Comparison of ENCODE assay signal across 1 cellular context in the genomic region with DNA sequence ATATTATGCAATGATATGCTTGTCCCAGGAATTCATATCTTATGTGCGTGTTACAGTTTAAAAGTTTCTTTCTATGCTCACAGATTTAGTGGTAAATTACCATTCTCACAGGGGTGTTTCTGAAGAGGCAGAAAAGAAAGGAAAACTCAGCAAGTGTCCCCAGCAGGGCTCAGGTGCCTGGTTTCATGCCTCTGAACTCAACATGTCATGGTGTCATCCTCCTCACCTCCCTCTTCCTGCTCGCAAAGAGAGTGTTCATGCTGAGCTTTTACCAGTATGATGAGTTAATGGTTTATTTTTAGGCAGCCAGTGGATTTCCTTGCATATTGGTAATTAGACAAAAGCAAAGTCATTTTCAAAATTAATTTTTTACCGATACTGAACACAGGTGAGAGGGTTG.
TF ChIP-seq lines count a peak whose summit lies in the region.

No MANE protein-coding gene starts in this region.

TF ChIP-seq in GM23338, 12 proteins besides CTCF, POLR2A, EP300 and RAD21 (continued from another document):
- no peak for TF ChIP-seq ZNF462 (CRISPR knock-in tag; IDR thresholded peaks at IDR 0.05)
- no peak for TF ChIP-seq STAT1 (IDR thresholded peaks at IDR 0.05; ENCODE audit: unreplicated experiment)
- TF ChIP-seq EZH2 (IDR thresholded peaks at IDR 0.05; ENCODE audit: low read depth, unreplicated experiment): no peak
- no peak for TF ChIP-seq REST (IDR thresholded peaks at IDR 0.05; ENCODE audit: unreplicated experiment)
- TF ChIP-seq EZH2phosphoT487 (IDR thresholded peaks at IDR 0.05; ENCODE audit: unreplicated experiment): no peak
